ENCODE assay signal across 1 cellular context in the genomic region with DNA sequence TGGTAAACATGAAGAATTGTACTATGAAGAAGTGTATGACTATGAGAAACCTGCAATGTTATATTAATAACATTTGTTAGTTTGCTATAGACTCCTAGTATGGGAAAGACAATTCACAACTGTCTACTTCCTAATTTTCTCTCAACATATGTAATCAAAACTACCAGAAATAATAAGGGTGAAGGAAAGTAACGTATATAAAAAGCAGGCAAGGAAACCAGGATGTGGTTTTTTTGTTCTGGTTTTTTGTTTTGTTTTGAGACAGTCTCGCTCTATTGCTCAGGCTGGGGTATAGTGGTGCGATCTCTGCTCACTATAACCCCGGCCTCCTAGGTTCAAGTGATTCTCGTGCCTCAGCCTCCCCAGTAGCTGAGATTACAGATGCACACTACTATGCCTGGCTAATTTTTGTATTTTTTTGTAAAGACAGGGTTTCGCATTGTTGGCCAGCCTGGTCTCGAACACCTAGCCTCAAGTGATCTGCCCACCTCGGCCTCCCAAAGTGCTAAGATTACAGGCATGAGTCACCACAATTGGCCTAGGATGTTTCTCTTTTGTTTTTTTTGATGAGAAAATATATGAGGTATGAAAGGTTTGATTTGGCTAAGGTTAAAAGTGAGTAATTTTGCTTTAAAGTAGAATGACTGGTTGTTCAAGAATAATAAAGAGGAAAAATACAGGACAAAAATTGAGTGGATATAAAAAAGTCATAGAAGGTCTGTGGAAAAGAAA.
TF ChIP-seq lines count a peak whose summit lies in the region.

No MANE protein-coding gene starts in this region.

TF ChIP-seq in GM23338, 12 proteins besides CTCF, POLR2A, EP300 and RAD21 (continued from another document):
- TF ChIP-seq, protein P1, sequence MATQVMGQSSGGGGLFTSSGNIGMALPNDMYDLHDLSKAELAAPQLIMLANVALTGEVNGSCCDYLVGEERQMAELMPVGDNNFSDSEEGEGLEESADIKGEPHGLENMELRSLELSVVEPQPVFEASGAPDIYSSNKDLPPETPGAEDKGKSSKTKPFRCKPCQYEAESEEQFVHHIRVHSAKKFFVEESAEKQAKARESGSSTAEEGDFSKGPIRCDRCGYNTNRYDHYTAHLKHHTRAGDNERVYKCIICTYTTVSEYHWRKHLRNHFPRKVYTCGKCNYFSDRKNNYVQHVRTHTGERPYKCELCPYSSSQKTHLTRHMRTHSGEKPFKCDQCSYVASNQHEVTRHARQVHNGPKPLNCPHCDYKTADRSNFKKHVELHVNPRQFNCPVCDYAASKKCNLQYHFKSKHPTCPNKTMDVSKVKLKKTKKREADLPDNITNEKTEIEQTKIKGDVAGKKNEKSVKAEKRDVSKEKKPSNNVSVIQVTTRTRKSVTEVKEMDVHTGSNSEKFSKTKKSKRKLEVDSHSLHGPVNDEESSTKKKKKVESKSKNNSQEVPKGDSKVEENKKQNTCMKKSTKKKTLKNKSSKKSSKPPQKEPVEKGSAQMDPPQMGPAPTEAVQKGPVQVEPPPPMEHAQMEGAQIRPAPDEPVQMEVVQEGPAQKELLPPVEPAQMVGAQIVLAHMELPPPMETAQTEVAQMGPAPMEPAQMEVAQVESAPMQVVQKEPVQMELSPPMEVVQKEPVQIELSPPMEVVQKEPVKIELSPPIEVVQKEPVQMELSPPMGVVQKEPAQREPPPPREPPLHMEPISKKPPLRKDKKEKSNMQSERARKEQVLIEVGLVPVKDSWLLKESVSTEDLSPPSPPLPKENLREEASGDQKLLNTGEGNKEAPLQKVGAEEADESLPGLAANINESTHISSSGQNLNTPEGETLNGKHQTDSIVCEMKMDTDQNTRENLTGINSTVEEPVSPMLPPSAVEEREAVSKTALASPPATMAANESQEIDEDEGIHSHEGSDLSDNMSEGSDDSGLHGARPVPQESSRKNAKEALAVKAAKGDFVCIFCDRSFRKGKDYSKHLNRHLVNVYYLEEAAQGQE (IDR thresholded peaks at IDR 0.05; ENCODE audit: unreplicated experiment): no peak
- no peak for TF ChIP-seq JUNB (IDR thresholded peaks at IDR 0.05; ENCODE audit: unreplicated experiment)
- TF ChIP-seq, protein P2, sequence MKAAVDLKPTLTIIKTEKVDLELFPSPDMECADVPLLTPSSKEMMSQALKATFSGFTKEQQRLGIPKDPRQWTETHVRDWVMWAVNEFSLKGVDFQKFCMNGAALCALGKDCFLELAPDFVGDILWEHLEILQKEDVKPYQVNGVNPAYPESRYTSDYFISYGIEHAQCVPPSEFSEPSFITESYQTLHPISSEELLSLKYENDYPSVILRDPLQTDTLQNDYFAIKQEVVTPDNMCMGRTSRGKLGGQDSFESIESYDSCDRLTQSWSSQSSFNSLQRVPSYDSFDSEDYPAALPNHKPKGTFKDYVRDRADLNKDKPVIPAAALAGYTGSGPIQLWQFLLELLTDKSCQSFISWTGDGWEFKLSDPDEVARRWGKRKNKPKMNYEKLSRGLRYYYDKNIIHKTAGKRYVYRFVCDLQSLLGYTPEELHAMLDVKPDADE (IDR thresholded peaks at IDR 0.05): no peak
- no peak for TF ChIP-seq STAT1 (IDR thresholded peaks at IDR 0.05; ENCODE audit: unreplicated experiment)
